10 cellular contexts compared by ENCODE assay signal in genomic region chr2:37655442-37655841, GRCh38. TPM values are rescaled to one million over a fixed set of nuclear protein-coding genes. Genes with fewer than 3 reads are reported as not detected.
DNase-seq lines count a peak whose midpoint lies in the region; ATAC-seq, FAIRE-seq and TF ChIP-seq lines count a peak whose summit lies in the region.
"Had no signal": no experiment of that assay in that cellular context is flagged by ENCODE, and none has a peak within 500 bp of the region (broad histone marks: within the 10 kb centered on the region; RNA-seq: fewer than 3 reads in every experiment).

No MANE protein-coding gene starts in this region.

- TF ChIP-seq EP300 in upper lobe of left lung (IDR thresholded peaks at IDR 0.05) = no peak

- no peak for FAIRE-seq in kidney (lab: Jason Lieb, UNC)
- FAIRE-seq in RCC 7860 (lab: Jason Lieb, UNC) = no peak

- H3K4me3 Mint-ChIP-seq in activated CD8-positive, alpha-beta T cell treated with anti-CD3 and anti-CD28 coated beads, Interleukin-2, amount 10 ng/mL, durations not matched to agents 7 days and 5 days = peak overlapping the region; percentile 52

- CTCF ChIA-PET in activated CD8-positive, alpha-beta T cell treated with anti-CD3 and anti-CD28 coated beads, Interleukin-2, amount 10 ng/mL, durations not matched to agents 7 days and 5 days (lab: Charles Lee) = interaction anchor here (1.3 to 1.6 kb wide), 3 partner anchors 7 to 14 kb away, joined by 4 to 5 read pairs (median 4); no protein-coding TSS in a partner anchor
- CTCF ChIA-PET in PC-3 (lab: Charles Lee) = interaction anchor here (1.4 kb wide), 1 partner anchor 222 kb away, joined by 5 read pairs; no protein-coding TSS in a partner anchor

- ATAC-seq in left cardiac atrium (no peak), upper lobe of left lung (ENCODE audit: low FRiP score in 2 of 2) (no peak), PC-3 (no peak)
- no peak for ATAC-seq in activated CD8-positive, alpha-beta T cell treated with anti-CD3 and anti-CD28 coated beads, Interleukin-2, amount 10 ng/mL, durations not matched to agents 7 days and 5 days

- POLR2A ChIA-PET in activated CD8-positive, alpha-beta T cell treated with anti-CD3 and anti-CD28 coated beads, Interleukin-2, amount 10 ng/mL, durations not matched to agents 7 days and 5 days (lab: Charles Lee) = interaction anchor here (0.8 to 1.6 kb wide), 2 partner anchors 11 to 63 kb away, joined by 3 read pairs; no protein-coding TSS in a partner anchor
- POLR2A ChIA-PET in PC-3 (lab: Charles Lee; ENCODE audit: unreplicated experiment) = interaction anchor here (0.7 to 0.8 kb wide), 2 partner anchors 113 to 178 kb away, joined by 3 read pairs; no protein-coding TSS in a partner anchor

- H4K20me1 ChIP-seq in PC-3 (ENCODE audit: low read length) = no peaks in the 10 kb centered on the region

- no peaks in the 10 kb centered on the region for H3K9me3 ChIP-seq in left ventricle myocardium inferior (replicated peaks)
- no peaks in the 10 kb centered on the region for H3K9me3 ChIP-seq in kidney (ENCODE audit: control insufficient read depth in 1 of 2, low read length in 2 of 2)
- no peaks in the 10 kb centered on the region for H3K9me3 ChIP-seq in upper lobe of left lung
- H3K9me3 ChIP-seq in PC-3 (ENCODE audit: low read length) = no peaks in the 10 kb centered on the region

- H3K4me2 ChIP-seq in PC-3 (ENCODE audit: low read length) = no peak overlapping the region

- H3K9me2 ChIP-seq in PC-3 (replicated peaks; ENCODE audit: low read length) = no peaks in the 10 kb centered on the region

- TF ChIP-seq CTCF in left ventricle myocardium inferior (IDR thresholded peaks at IDR 0.05; ENCODE audit: borderline replicate concordance) (no peak), kidney (IDR thresholded peaks at IDR 0.05; ENCODE audit: borderline replicate concordance, extremely low read depth, insufficient read depth) (no peak), upper lobe of left lung (IDR thresholded peaks at IDR 0.05) (no peak), PC-3 (conservative IDR thresholded peaks at IDR 0.05; ENCODE audit: low read depth, low read length) (no peak)

- H3K4me1 ChIP-seq in left ventricle myocardium inferior (peaks cover 99% of the 10 kb centered on the region), kidney (ENCODE audit: control insufficient read depth in 1 of 2, insufficient read depth in 1 of 2, low read depth in 1 of 2, low read length in 2 of 2) (peaks cover 15 to 19% of the 10 kb centered on the region in 2 donors), upper lobe of left lung (peaks cover 56 to 74% (median 72%) of the 10 kb centered on the region in 4 donors), PC-3 (ENCODE audit: insufficient read depth, low read length) (peaks cover 14% of the 10 kb centered on the region)

- H3K36me3 ChIP-seq in left ventricle myocardium inferior = no peaks in the 10 kb centered on the region
- no peaks in the 10 kb centered on the region for H3K36me3 ChIP-seq in kidney (ENCODE audit: control insufficient read depth in 1 of 2, insufficient read depth in 2 of 2, low read length in 2 of 2)
- no peaks in the 10 kb centered on the region for H3K36me3 ChIP-seq in upper lobe of left lung
- peaks cover 11% of the 10 kb centered on the region for H3K36me3 ChIP-seq in PC-3 (ENCODE audit: low read depth, low read length)

- H3K4me1 Mint-ChIP-seq in activated CD8-positive, alpha-beta T cell treated with anti-CD3 and anti-CD28 coated beads, Interleukin-2, amount 10 ng/mL, durations not matched to agents 7 days and 5 days (ENCODE audit: low read depth) = peaks cover 81% of the 10 kb centered on the region

- no TSS peak for BruUV-seq in PC-3 (replicated peaks; lab: Mats Ljungman, UMichigan)

- H3K9ac ChIP-seq in kidney (ENCODE audit: low read length in 2 of 2) (no peak overlapping the region), PC-3 (ENCODE audit: low read length) (no peak overlapping the region)

- DNase-seq in left ventricle myocardium inferior (no peak), left cardiac atrium (no peak), kidney (no peak), upper lobe of left lung (no peak), PC-3 (no peak), retina (no peak), RCC 7860 (ENCODE audit: low spot score) (no peak)
- no peak for DNase-seq in activated CD8-positive, alpha-beta T cell treated with anti-CD3 and anti-CD28 coated beads, Interleukin-2, amount 10 ng/mL, durations not matched to agents 7 days and 5 days
- DNase-seq: DMS79; stimulated activated CD8-positive, alpha-beta memory T cell treated with anti-CD3 and anti-CD28 coated beads, Interleukin-4, amount 100 ng/mL, for 48 hours had no signal

- peaks cover 94% of the 10 kb centered on the region for H3K79me2 ChIP-seq in PC-3 (ENCODE audit: low read length)

- TF ChIP-seq POLR2A in upper lobe of left lung (IDR thresholded peaks at IDR 0.05) = no peak

- peaks cover 53% of the 10 kb centered on the region for H3K36me3 Mint-ChIP-seq in activated CD8-positive, alpha-beta T cell treated with anti-CD3 and anti-CD28 coated beads, Interleukin-2, amount 10 ng/mL, durations not matched to agents 7 days and 5 days (ENCODE audit: low read depth)

- WGBS in upper lobe of left lung, 2 donors = 63 to 68% methylated on average over 2 of the region's 2 CpGs

- H3K4me3 ChIP-seq in left ventricle myocardium inferior (peak overlapping the region; percentile 49), kidney (ENCODE audit: low read length in 2 of 2) (no peak overlapping the region), upper lobe of left lung (no peak overlapping the region), PC-3 (ENCODE audit: low read length) (no peak overlapping the region)

- H3K27me3 ChIP-seq in left ventricle myocardium inferior (ENCODE audit: low read depth) (no peaks in the 10 kb centered on the region), upper lobe of left lung (no peaks in the 10 kb centered on the region), PC-3 (ENCODE audit: low read length) (no peaks in the 10 kb centered on the region)

- peak overlapping the region; percentile 75 for H3K27ac Mint-ChIP-seq in activated CD8-positive, alpha-beta T cell treated with anti-CD3 and anti-CD28 coated beads, Interleukin-2, amount 10 ng/mL, durations not matched to agents 7 days and 5 days

- H3F3A ChIP-seq in PC-3 (ENCODE audit: low read length, unreplicated experiment) = no peaks in the 10 kb centered on the region

- intact Hi-C loops in left ventricle myocardium inferior (cut with micrococcal nuclease) (no loop called here), left cardiac atrium (cut with DNase I) (no loop called here), kidney (cut with DNase I) (no loop called here), PC-3 (cut with micrococcal nuclease) (no loop called here)

- H3K27me3 Mint-ChIP-seq in activated CD8-positive, alpha-beta T cell treated with anti-CD3 and anti-CD28 coated beads, Interleukin-2, amount 10 ng/mL, durations not matched to agents 7 days and 5 days (ENCODE audit: low read depth) = no peaks in the 10 kb centered on the region

- H2AFZ ChIP-seq in PC-3 (ENCODE audit: low read length) = no peak overlapping the region

- H3K9me3 Mint-ChIP-seq in activated CD8-positive, alpha-beta T cell treated with anti-CD3 and anti-CD28 coated beads, Interleukin-2, amount 10 ng/mL, durations not matched to agents 7 days and 5 days (ENCODE audit: insufficient read depth) = no peaks in the 10 kb centered on the region

- H3K27ac ChIP-seq in left ventricle myocardium inferior (replicated peaks) = peak overlapping the region; percentile 98
- H3K27ac ChIP-seq in kidney (ENCODE audit: low read depth in 2 of 2, low read length in 2 of 2) = peak overlapping the region; percentile 17 to 59
- peak overlapping the region in 3 of 4 donors; percentile 74 to 81 (median 80) for H3K27ac ChIP-seq in upper lobe of left lung
- H3K27ac ChIP-seq in PC-3 (ENCODE audit: low read length) = no peak overlapping the region

RNA-seq across cellular contexts. Expression of gene CDC42EP3, which starts 16.0 kb away (rescaled TPM):
- total RNA-seq in left ventricle myocardium inferior = 81.9 TPM
- 10 to 100 TPM; 44.3 to 81.4 TPM for total RNA-seq in left cardiac atrium
- total RNA-seq in activated CD8-positive, alpha-beta T cell treated with anti-CD3 and anti-CD28 coated beads, Interleukin-2, amount 10 ng/mL, durations not matched to agents 7 days and 5 days = 10 to 100 TPM; 30.1 to 33.2 TPM
- total RNA-seq in kidney = 34.1 TPM
- polyA plus RNA-seq in kidney (ENCODE audit: insufficient read depth, low read depth, low replicate concordance) = 21.3 TPM
- 10 to 100 TPM; 24.5 to 76.2 (median 43.2) TPM for total RNA-seq in upper lobe of left lung
- total RNA-seq in PC-3 (2014; rRNA removed) = 22.5 and 28.4 TPM in 2 replicates
